In the genomic region with DNA sequence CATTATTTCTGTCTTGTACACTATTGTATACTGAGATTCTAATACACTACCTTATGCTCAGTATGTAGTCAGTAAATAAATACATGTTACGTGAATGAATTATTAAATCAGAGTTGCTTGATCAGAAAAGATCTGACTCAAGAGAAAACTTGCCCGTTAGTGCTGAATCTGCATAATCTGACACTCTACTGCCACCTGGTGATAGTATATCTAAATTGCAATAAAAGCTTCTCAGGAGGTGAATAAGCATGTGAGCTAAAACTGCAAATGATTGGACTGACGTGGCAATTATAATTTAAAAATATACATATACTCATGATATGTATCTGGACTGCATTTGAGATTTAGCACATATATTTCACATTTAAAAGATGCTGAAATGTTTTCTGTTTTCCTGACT, we compare ENCODE assay signal across 9 cellular contexts.
DNase-seq lines count a peak whose midpoint lies in the region; ATAC-seq and TF ChIP-seq lines count a peak whose summit lies in the region.
"Had no signal": no experiment of that assay in that cellular context is flagged by ENCODE, and none has a peak within 500 bp of the region (broad histone marks: within the 10 kb centered on the region; RNA-seq: fewer than 3 reads in every experiment).

No MANE protein-coding gene starts in this region.

- no peaks in the 10 kb centered on the region for H3K9me3 ChIP-seq in SU-DHL-6 (ENCODE audit: insufficient read depth, low read length)
- peaks cover 5% of the 10 kb centered on the region for H3K9me3 ChIP-seq in effector memory CD4-positive, alpha-beta T cell (ENCODE audit: control insufficient read depth, low read length)

- no peaks in the 10 kb centered on the region for H3K9me2 ChIP-seq in SU-DHL-6 (replicated peaks; ENCODE audit: insufficient read depth, low read length)

- intact Hi-C loops in left colon (cut with DNase I, micrococcal nuclease) = no loop called here

- H3K36me3 ChIP-seq in SU-DHL-6 (ENCODE audit: low read length) = no peaks in the 10 kb centered on the region
- H3K36me3 ChIP-seq in effector memory CD4-positive, alpha-beta T cell (ENCODE audit: control insufficient read depth, insufficient read depth, low read length) = no peaks in the 10 kb centered on the region

- H3K9ac ChIP-seq in SU-DHL-6 (ENCODE audit: low read length) = no peak overlapping the region

- H3K4me2 ChIP-seq in SU-DHL-6 (ENCODE audit: low read depth, low read length, poor library complexity, severe bottlenecking) = no peak overlapping the region

- TF ChIP-seq CTCF in SU-DHL-6 (IDR thresholded peaks at IDR 0.05; ENCODE audit: insufficient read depth, low read length, poor library complexity, severe bottlenecking) = peak; percentile 70

- no peak overlapping the region for H2AFZ ChIP-seq in SU-DHL-6 (ENCODE audit: low read depth, low read length, severe bottlenecking)

- DNase-seq in EH (ENCODE audit: low read depth) (peak; percentile 15), KBM-7 (peak; percentile 62), iris pigment epithelial cell (ENCODE audit: low read depth) (peak; percentile 58), left colon (no peak), UCSD-AML1 (lab: John Stamatoyannopoulos, UW; ENCODE audit: unreplicated experiment) (no peak)
- no peak for DNase-seq in effector memory CD4-positive, alpha-beta T cell
- DNase-seq: naive B cell had no signal

- in situ Hi-C loops in KBM-7 (cut with MboI; ENCODE audit: low pct_unique_long_range_greater_than_20kb, low sequenced_read_pairs) = no loop called here

- H3K4me3 ChIP-seq in SU-DHL-6 (ENCODE audit: insufficient read depth, low read length, poor library complexity, severe bottlenecking) = no peak overlapping the region
- no peak overlapping the region for H3K4me3 ChIP-seq in effector memory CD4-positive, alpha-beta T cell (ENCODE audit: insufficient read depth, low read depth, low read length, poor library complexity, severe bottlenecking)

- H4K20me1 ChIP-seq in SU-DHL-6 (ENCODE audit: low read depth, low read length) = no peaks in the 10 kb centered on the region

- no peak for ATAC-seq in left colon
- no peak for ATAC-seq in GM18861 (IDR thresholded peaks at IDR 0.05; ENCODE audit: unreplicated experiment)

- no peaks in the 10 kb centered on the region for H3K4me1 ChIP-seq in effector memory CD4-positive, alpha-beta T cell (ENCODE audit: control insufficient read depth, insufficient read depth, low read length, poor library complexity, severe bottlenecking)

- H3K27ac ChIP-seq in SU-DHL-6 (ENCODE audit: low read depth, low read length) = no peak overlapping the region
- no peak overlapping the region for H3K27ac ChIP-seq in effector memory CD4-positive, alpha-beta T cell (ENCODE audit: insufficient read depth, low read length, poor library complexity, severe bottlenecking)

- H3K79me2 ChIP-seq in SU-DHL-6 (ENCODE audit: insufficient read depth, low read length) = no peaks in the 10 kb centered on the region

- H3F3A ChIP-seq in SU-DHL-6 (ENCODE audit: insufficient read depth) = no peaks in the 10 kb centered on the region

- H3K27me3 ChIP-seq in SU-DHL-6 (ENCODE audit: low read length) = no peaks in the 10 kb centered on the region
- H3K27me3 ChIP-seq in effector memory CD4-positive, alpha-beta T cell (replicated peaks; ENCODE audit: control insufficient read depth, insufficient read depth, low read length, poor library complexity, severe bottlenecking) = no peaks in the 10 kb centered on the region

Comparison
In these comparisons a context has a peak if more than half of its experiments do, and no peak if none do; other contexts are left out.
1. DNase-seq: peak in EH (single experiment), KBM-7 (single experiment) and iris pigment epithelial cell (single experiment); none in left colon (0 of 2), effector memory CD4-positive, alpha-beta T cell (0 of 3) and UCSD-AML1 (single experiment).